Comparison of ENCODE assay signal across 10 cellular contexts in genomic region chr6:108838101-108838717, GRCh38. TPM values are rescaled to one million over a fixed set of nuclear protein-coding genes. Genes with fewer than 3 reads are reported as not detected.
DNase-seq lines count a peak whose midpoint lies in the region; ATAC-seq, FAIRE-seq and TF ChIP-seq lines count a peak whose summit lies in the region.
"Had no signal": no experiment of that assay in that cellular context is flagged by ENCODE, and none has a peak within 500 bp of the region (broad histone marks: within the 10 kb centered on the region; RNA-seq: fewer than 3 reads in every experiment).

No MANE protein-coding gene starts in this region.

- DNase-seq in DND-41 (peak; percentile 17), NB4 (ENCODE audit: low read depth) (peak; percentile 42), dedifferentiated amniotic fluid mesenchymal stem cell (ENCODE audit: extremely low spot score) (peak; percentile 12), H4 (ENCODE audit: low spot score) (no peak), H54 (ENCODE audit: insufficient read length, low spot score) (no peak)
- DNase-seq in naive thymus-derived CD8-positive, alpha-beta T cell: no peak
- DNase-seq: activated naive CD4-positive, alpha-beta T cell treated with anti-CD3 and anti-CD28 coated beads, Interleukin-2, amount 10 ng/mL, durations not matched to agents 7 days and 5 days; mucosa of descending colon had no signal

- H3K27me3 ChIP-seq in DND-41 (ENCODE audit: insufficient read depth, low read length, poor library complexity): no peaks in the 10 kb centered on the region

- no peaks in the 10 kb centered on the region for H3K79me2 ChIP-seq in DND-41 (ENCODE audit: insufficient read depth, low read length)

- H3K4me1 ChIP-seq in DND-41 (ENCODE audit: insufficient read depth, low read length): peaks cover 25% of the 10 kb centered on the region

- H3K9me3 Mint-ChIP-seq in naive thymus-derived CD8-positive, alpha-beta T cell: no peaks in the 10 kb centered on the region
- H3K9me3 Mint-ChIP-seq: activated naive CD4-positive, alpha-beta T cell treated with anti-CD3 and anti-CD28 coated beads, Interleukin-2, amount 10 ng/mL, durations not matched to agents 7 days and 5 days had no signal

- no peaks in the 10 kb centered on the region for H4K20me1 ChIP-seq in DND-41 (ENCODE audit: insufficient read depth, low read length)

- H3K4me3 Mint-ChIP-seq in naive thymus-derived CD8-positive, alpha-beta T cell: peak overlapping the region in 3 of 10 donors; percentile 32 to 61 (median 50)
- H3K4me3 Mint-ChIP-seq: activated naive CD4-positive, alpha-beta T cell treated with anti-CD3 and anti-CD28 coated beads, Interleukin-2, amount 10 ng/mL, durations not matched to agents 7 days and 5 days had no signal

- no peaks in the 10 kb centered on the region for H3K9me3 ChIP-seq in DND-41 (ENCODE audit: insufficient read depth, low read length, severe bottlenecking)
- H3K9me3 ChIP-seq: mucosa of descending colon had no signal

- peak overlapping the region; percentile 52 for H3K4me2 ChIP-seq in DND-41 (ENCODE audit: insufficient read depth, low read length)

- H3K36me3 Mint-ChIP-seq in naive thymus-derived CD8-positive, alpha-beta T cell: no peaks in the 10 kb centered on the region
- H3K36me3 Mint-ChIP-seq: activated naive CD4-positive, alpha-beta T cell treated with anti-CD3 and anti-CD28 coated beads, Interleukin-2, amount 10 ng/mL, durations not matched to agents 7 days and 5 days had no signal

- H3K4me1 Mint-ChIP-seq in naive thymus-derived CD8-positive, alpha-beta T cell: peaks cover 7 to 40% (median 22%) of the 10 kb centered on the region in 4 donors

- TF ChIP-seq CTCF in DND-41 (IDR thresholded peaks at IDR 0.05; ENCODE audit: borderline replicate concordance, extremely low read depth, low read length, poor library complexity, severe bottlenecking) (peak; percentile 40), NB4 (IDR thresholded peaks at IDR 0.05; ENCODE audit: low read depth, low read length) (no peak)

- peaks cover 0 to 5% (median 1%) of the 10 kb centered on the region in 5 donors for H3K27me3 Mint-ChIP-seq in naive thymus-derived CD8-positive, alpha-beta T cell

- ATAC-seq in DND-41 (ENCODE audit: insufficient read depth, low read depth): peak; percentile 4; the same call in 1 of the 3 replicates
- no peak for ATAC-seq in naive thymus-derived CD8-positive, alpha-beta T cell
- no peak for ATAC-seq in GM19035 (IDR thresholded peaks at IDR 0.05; ENCODE audit: unreplicated experiment)
- no peak for ATAC-seq in GM21786 (IDR thresholded peaks at IDR 0.05; ENCODE audit: unreplicated experiment)
- ATAC-seq: mucosa of descending colon had no signal

- no peaks in the 10 kb centered on the region for H3K36me3 ChIP-seq in DND-41 (ENCODE audit: insufficient read depth, low read length)

- no peak overlapping the region for H3K9ac ChIP-seq in DND-41 (ENCODE audit: low read depth, low read length)

- H3K4me3 ChIP-seq in DND-41 (ENCODE audit: low read depth in 1 of 2, low read length in 2 of 2) (no peak overlapping the region), NB4 (ENCODE audit: low read depth, low read length) (no peak overlapping the region)
- H3K4me3 ChIP-seq: mucosa of descending colon had no signal

- peak overlapping the region in 6 of 10 donors; percentile 23 to 85 (median 57) for H3K27ac Mint-ChIP-seq in naive thymus-derived CD8-positive, alpha-beta T cell
- H3K27ac Mint-ChIP-seq: activated naive CD4-positive, alpha-beta T cell treated with anti-CD3 and anti-CD28 coated beads, Interleukin-2, amount 10 ng/mL, durations not matched to agents 7 days and 5 days had no signal

- POLR2A ChIA-PET in naive thymus-derived CD8-positive, alpha-beta T cell (lab: Charles Lee): interaction anchor here (0.5 kb wide), 1 partner anchor 576 kb away, joined by 3 read pairs; no protein-coding TSS in a partner anchor

- TF ChIP-seq POLR2A in NB4 (IDR thresholded peaks at IDR 0.05; ENCODE audit: extremely low read depth, insufficient read length) (no peak), H54 (IDR thresholded peaks at IDR 0.05; ENCODE audit: low read depth, low read length) (no peak)

- peak overlapping the region; percentile 63 for H3K27ac ChIP-seq in DND-41 (ENCODE audit: low read length)

- FAIRE-seq in H54 (lab: Jason Lieb, UNC): no peak

- peak overlapping the region; percentile 48; the same call in 1 of the 2 replicates for H2AFZ ChIP-seq in DND-41 (ENCODE audit: low read depth, low read length)

RNA-seq across cellular contexts. Expression of gene ARMC2, which starts 10.0 kb away (rescaled TPM):
- total RNA-seq in naive thymus-derived CD8-positive, alpha-beta T cell: 1 to 10 TPM; 7.6 to 9.4 TPM
- polyA plus RNA-seq in naive thymus-derived CD8-positive, alpha-beta T cell: 1 to 10 TPM; 2.4 to 4.9 (median 2.8) TPM
- 0.33 and 1.2 TPM in 2 replicates for total RNA-seq in H4 (2014; rRNA removed; shearing (Covaris generic))

Comparison
In these comparisons a context has a peak if more than half of its experiments do, and no peak if none do; other contexts are left out.
1. DNase-seq: peak in DND-41 (single experiment), NB4 (single experiment) and dedifferentiated amniotic fluid mesenchymal stem cell (single experiment); none in naive thymus-derived CD8-positive, alpha-beta T cell (0 of 10), H4 (single experiment) and H54 (single experiment).